ENCODE assay signal across 23 cellular contexts in the genomic region with DNA sequence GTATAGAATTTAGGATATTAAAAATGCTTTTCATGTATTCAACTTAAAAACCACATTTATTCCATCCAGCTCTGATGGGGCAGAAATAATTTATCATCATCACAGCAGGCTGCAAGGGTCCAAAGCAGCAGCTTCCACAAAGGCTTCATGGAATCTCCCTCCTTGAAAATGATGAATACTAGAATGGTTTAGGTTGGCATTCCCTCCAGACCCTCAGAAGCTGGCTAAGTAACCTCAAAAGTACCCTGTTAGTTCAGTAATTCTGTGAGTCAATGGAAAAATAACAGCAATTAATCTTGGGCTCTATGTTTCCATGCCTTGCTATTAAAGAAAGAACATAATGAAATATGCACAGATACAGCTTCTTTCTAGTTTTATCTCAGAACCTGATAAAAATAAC.
"Had no signal": no experiment of that assay in that cellular context is flagged by ENCODE, and none has a peak within 500 bp of the region (broad histone marks: within the 10 kb centered on the region; RNA-seq: fewer than 3 reads in every experiment).

No MANE protein-coding gene starts in this region.

- DNase-seq: activated CD4-positive, alpha-beta T cell treated with anti-CD3 and anti-CD28 coated beads for 1 hour; activated CD4-positive, alpha-beta T cell treated with anti-CD3 and anti-CD28 coated beads, Interleukin-2, amount 50 U/mL, for 4 hours; activated gamma-delta T cell; activated naive CD4-positive, alpha-beta T cell treated with anti-CD3 and anti-CD28 coated beads, Interleukin-2, amount 50 U/mL, for 16 hours; cortex of kidney; endodermal cell; heart right ventricle; islet precursor cell; left cardiac atrium; midbrain; natural killer cell; retina; sigmoid colon; stimulated activated CD4-positive, alpha-beta T cell treated with anti-CD3 and anti-CD28 coated beads, Interleukin-2, amount 100 ng/mL, for 48 hours; stimulated activated CD8-positive, alpha-beta memory T cell treated with anti-CD3 and anti-CD28 coated beads, Interleukin-4, amount 100 ng/mL, for 48 hours; stimulated activated naive CD4-positive, alpha-beta T cell; T-helper 9 cell; testis; trophoblast cell; uterus had no signal

- ATAC-seq: heart right ventricle, left cardiac atrium, natural killer cell had no signal

- H3K36me3 Mint-ChIP-seq: natural killer cell had no signal

- H3K27ac ChIP-seq: ascending aorta, heart right ventricle, sigmoid colon, testis, uterus had no signal

- H3K4me1 ChIP-seq: sigmoid colon, testis, uterus had no signal

- H3K27me3 ChIP-seq: ascending aorta, sigmoid colon, testis, uterus had no signal

- H3K4me3 ChIP-seq: ascending aorta, heart right ventricle, sigmoid colon, testis, uterus had no signal

- H3K9me3 Mint-ChIP-seq: natural killer cell had no signal

- H3K9me3 ChIP-seq: ascending aorta, sigmoid colon, testis, uterus had no signal

- FAIRE-seq: bronchial epithelial cell had no signal

- H3K4me1 Mint-ChIP-seq: endodermal cell had no signal

- H3K27ac Mint-ChIP-seq: endodermal cell, natural killer cell had no signal

- H3K4me3 Mint-ChIP-seq: endodermal cell, natural killer cell had no signal

- H3K27me3 Mint-ChIP-seq: progenitor cell of endocrine pancreas had no signal

- H3K36me3 ChIP-seq: ascending aorta, heart right ventricle, sigmoid colon, uterus had no signal
